ENCODE assay signal across 14 cellular contexts in genomic region chr3:11156026-11156410, GRCh38. TPM values are rescaled to one million over a fixed set of nuclear protein-coding genes. Genes with fewer than 3 reads are reported as not detected.
A peak's percentile ranks its signal among the peaks of the same experiment; 100 is the strongest.
DNase-seq lines count a peak whose midpoint lies in the region; ATAC-seq, FAIRE-seq and TF ChIP-seq lines count a peak whose summit lies in the region.
"Had no signal": no experiment of that assay in that cellular context is flagged by ENCODE, and none has a peak within 500 bp of the region (broad histone marks: within the 10 kb centered on the region; RNA-seq: fewer than 3 reads in every experiment).

No MANE protein-coding gene starts in this region.

- H4K5ac ChIP-seq in IMR-90 (ENCODE audit: low read depth, low read length), result no peak overlapping the region

- H3K9me3 Mint-ChIP-seq in T-helper 2 cell treated with Interferon-gamma antibody and Interleukin-4, amounts not matched to agents 5 μg/mL and 100 μg/mL, for 36 hours, result no peaks in the 10 kb centered on the region
- H3K9me3 Mint-ChIP-seq: activated CD4-positive, alpha-beta T cell treated with anti-CD3 and anti-CD28 coated beads, Interleukin-2, amount 10 ng/mL, durations not matched to agents 7 days and 5 days; memory B cell; natural killer cell treated with Interleukin-12 subunit alpha and Interleukin-12 subunit beta and Interleukin-15 and Interleukin-18, amount 100 ng/mL, for 72 hours had no signal

- H3K9me1 ChIP-seq in IMR-90 (ENCODE audit: insufficient read depth, low read length), result peaks cover 22% of the 10 kb centered on the region

- peak overlapping the region; percentile 91; the same call in 2 of the 3 replicates for H3K4me2 ChIP-seq in A549
- H3K4me2 ChIP-seq in IMR-90 (ENCODE audit: low read depth, low read length), result peak overlapping the region; percentile 85
- H3K4me2 ChIP-seq in neuronal stem cell (ENCODE audit: insufficient read depth, low read length, poor library complexity, severe bottlenecking), result no peak overlapping the region

- H4K91ac ChIP-seq in IMR-90 (ENCODE audit: insufficient read depth, low read depth, low read length), result peak overlapping the region; percentile 67; the same call in 1 of the 2 replicates
- H4K91ac ChIP-seq in neuronal stem cell (ENCODE audit: low read depth, low read length, poor library complexity), result no peak overlapping the region

- ATAC-seq in A549 (no peak), IMR-90 (ENCODE audit: low read depth) (no peak), GM18870 (IDR thresholded peaks at IDR 0.05; ENCODE audit: unreplicated experiment) (no peak)
- ATAC-seq: natural killer cell treated with Interleukin-12 subunit alpha and Interleukin-12 subunit beta and Interleukin-15 and Interleukin-18, amount 100 ng/mL, for 72 hours had no signal

- peak overlapping the region; percentile 78 for H3K9ac ChIP-seq in IMR-90 (ENCODE audit: low read depth, low read length)
- peak overlapping the region; percentile 0 for H3K9ac ChIP-seq in neuronal stem cell (ENCODE audit: low read depth, low read length, poor library complexity)

- no peak overlapping the region for H3K27ac Mint-ChIP-seq in T-helper 2 cell treated with Interferon-gamma antibody and Interleukin-4, amounts not matched to agents 5 μg/mL and 100 μg/mL, for 36 hours
- H3K27ac Mint-ChIP-seq: activated CD4-positive, alpha-beta T cell treated with anti-CD3 and anti-CD28 coated beads, Interleukin-2, amount 10 ng/mL, durations not matched to agents 7 days and 5 days; memory B cell; natural killer cell treated with Interleukin-12 subunit alpha and Interleukin-12 subunit beta and Interleukin-15 and Interleukin-18, amount 100 ng/mL, for 72 hours had no signal

- H4K20me1 ChIP-seq in IMR-90 (ENCODE audit: insufficient read depth, low read length), result 0 out of 2 replicates have a peak, but pooled peaks cover 8% of the 10 kb centered on the region

- peaks cover 2% of the 10 kb centered on the region; the same call in 1 of the 2 replicates for H3K36me3 ChIP-seq in IMR-90 (ENCODE audit: control insufficient read depth, insufficient read depth, low read length)
- H3K36me3 ChIP-seq in esophagus muscularis mucosa, result no peaks in the 10 kb centered on the region
- no peaks in the 10 kb centered on the region for H3K36me3 ChIP-seq in neuronal stem cell (replicated peaks in 1 of 2; ENCODE audit: control insufficient read depth in 2 of 2, insufficient read depth in 2 of 2, low read length in 2 of 2)

- H3K23ac ChIP-seq in IMR-90 (ENCODE audit: low read depth, low read length) (peak overlapping the region; percentile 58; the same call in 1 of the 2 replicates), neuronal stem cell (ENCODE audit: low read depth, low read length, poor library complexity) (no peak overlapping the region)

- H3K27me3 Mint-ChIP-seq in T-helper 2 cell treated with Interferon-gamma antibody and Interleukin-4, amounts not matched to agents 5 μg/mL and 100 μg/mL, for 36 hours (ENCODE audit: low read depth), result peaks cover 76% of the 10 kb centered on the region

- intact Hi-C loops in IMR-90 (cut with micrococcal nuclease) (no loop called here), esophagus muscularis mucosa (cut with DNase I) (loop anchor here (5.0 kb wide), 3 partner anchors 94 to 171 kb away; partner anchors contain the start of gene ATG7)

- H3K27me3 ChIP-seq in IMR-90 (ENCODE audit: control insufficient read depth, insufficient read depth, low read length) (no peaks in the 10 kb centered on the region), esophagus muscularis mucosa (peaks cover 0 to 21% (median 0%) of the 10 kb centered on the region in 4 donors), neuronal stem cell (ENCODE audit: control insufficient read depth in 3 of 3, insufficient read depth in 3 of 3, low read depth in 1 of 3, low read length in 3 of 3) (peaks cover 3 to 77% (median 25%) of the 10 kb centered on the region in 3 experiments)

- H2AK9ac ChIP-seq in IMR-90 (replicated peaks; ENCODE audit: low read depth, low read length, poor library complexity), result peak overlapping the region; percentile 63

- H3K27ac ChIP-seq in A549 (no peak overlapping the region), IMR-90 (ENCODE audit: insufficient read depth, low read length) (no peak overlapping the region), esophagus muscularis mucosa (replicated peaks in 1 of 4) (peak overlapping the region in 2 of 4 donors; percentile 16 to 72), neuronal stem cell (replicated peaks; ENCODE audit: low read length) (no peak overlapping the region)

- H3K4me3 ChIP-seq in A549 (no peak overlapping the region), IMR-90 (ENCODE audit: insufficient read depth, low read depth, low read length) (peak overlapping the region; percentile 78; the same call in 1 of the 2 replicates), esophagus muscularis mucosa (peak overlapping the region; percentile 57 to 79 (median 64)), neuronal stem cell (ENCODE audit: low read length in 2 of 2) (no peak overlapping the region)

- in situ Hi-C loops in IMR-90 (cut with MboI; ENCODE audit: low sequenced_read_pairs), result loop anchor here (25.0 kb wide), 1 partner anchor 181 kb away; no protein-coding TSS in a partner anchor

- peaks cover 7% of the 10 kb centered on the region; the same call in 2 of the 3 replicates for H3K4me1 ChIP-seq in A549
- peaks cover 16% of the 10 kb centered on the region for H3K4me1 ChIP-seq in IMR-90 (ENCODE audit: control insufficient read depth, insufficient read depth, low read length)
- H3K4me1 ChIP-seq in esophagus muscularis mucosa, result peaks cover 7 to 49% (median 44%) of the 10 kb centered on the region in 4 donors
- peaks cover 6 to 7% of the 10 kb centered on the region in 2 donors for H3K4me1 ChIP-seq in neuronal stem cell (ENCODE audit: control insufficient read depth in 2 of 2, insufficient read depth in 1 of 2, low read depth in 1 of 2, low read length in 2 of 2)

- H3K4me3 Mint-ChIP-seq in T-helper 2 cell treated with Interferon-gamma antibody and Interleukin-4, amounts not matched to agents 5 μg/mL and 100 μg/mL, for 36 hours, result no peak overlapping the region
- H3K4me3 Mint-ChIP-seq: activated CD4-positive, alpha-beta T cell treated with anti-CD3 and anti-CD28 coated beads, Interleukin-2, amount 10 ng/mL, durations not matched to agents 7 days and 5 days; natural killer cell treated with Interleukin-12 subunit alpha and Interleukin-12 subunit beta and Interleukin-15 and Interleukin-18, amount 100 ng/mL, for 72 hours had no signal

- H2BK20ac ChIP-seq in IMR-90 (ENCODE audit: low read depth, low read length), result peak overlapping the region; percentile 63; the same call in 1 of the 2 replicates

- TF ChIP-seq EP300 in A549 (IDR thresholded peaks at IDR 0.05) (no peak), esophagus muscularis mucosa (IDR thresholded peaks at IDR 0.05) (no peak)

- no TSS peak for BruUV-seq in IMR-90 (replicated peaks; lab: Mats Ljungman, UMichigan)

- H2BK5ac ChIP-seq in IMR-90 (ENCODE audit: low read depth, low read length, poor library complexity, severe bottlenecking) (no peak overlapping the region), neuronal stem cell (ENCODE audit: low read length) (no peak overlapping the region)

- no peaks in the 10 kb centered on the region for H3K9me3 ChIP-seq in A549
- no peaks in the 10 kb centered on the region for H3K9me3 ChIP-seq in IMR-90 (ENCODE audit: control insufficient read depth, insufficient read depth, low read length)
- no peaks in the 10 kb centered on the region for H3K9me3 ChIP-seq in esophagus muscularis mucosa
- H3K9me3 ChIP-seq in neuronal stem cell (replicated peaks in 1 of 2; ENCODE audit: control insufficient read depth in 2 of 2, insufficient read depth in 1 of 2, low read depth in 1 of 2, low read length in 2 of 2), result no peaks in the 10 kb centered on the region

- 54% methylated on average over 4 of the region's 4 CpGs for WGBS in A549 (ENCODE audit: missing lambda C conversion rate)
- 67% methylated on average over 2 of the region's 4 CpGs; no CpG with 5 or more reads in 1 of the 2 experiments for WGBS in IMR-90 (ENCODE audit: extremely low coverage in 2 of 2, insufficient read length in 1 of 2), 2 experiments
- WGBS in esophagus muscularis mucosa, result 67% methylated on average over 1 of the region's 4 CpGs
- no CpG with 5 or more reads among the region's 4 CpGs for WGBS in neuronal stem cell (ENCODE audit: extremely low coverage in 2 of 2, insufficient read length in 2 of 2, insufficient replicate concordance in 1 of 2), 2 donors

- TF ChIP-seq CTCF in A549 (IDR thresholded peaks at IDR 0.05) (no peak), IMR-90 (conservative IDR thresholded peaks at IDR 0.05; ENCODE audit: low read depth, low read length) (no peak), esophagus muscularis mucosa (IDR thresholded peaks at IDR 0.05) (no peak)

- dilution Hi-C loops in IMR-90 (cut with HindIII; ENCODE audit: low sequenced_read_pairs, unreplicated experiment), result no loop called here

- H2BK15ac ChIP-seq in IMR-90 (ENCODE audit: low read depth, low read length) (0 out of 3 replicates have a peak overlapping the region, but pooled peaks have one; percentile 31), neuronal stem cell (ENCODE audit: low read length) (no peak overlapping the region)

- H3K4ac ChIP-seq in IMR-90 (ENCODE audit: low read depth, low read length) (peak overlapping the region; percentile 67), neuronal stem cell (ENCODE audit: low read length) (no peak overlapping the region)

- DNase-seq in A549 (ENCODE audit: low read depth in 1 of 2, low spot score in 1 of 2) (no peak), IMR-90 (no peak), esophagus muscularis mucosa (ENCODE audit: extremely low spot score) (no peak), neuronal stem cell (ENCODE audit: low spot score) (no peak), NCI-H2081 treated with DMSO at 0.1 percent for 48 hours (lab: John Stamatoyannopoulos, UW) (no peak)
- no peak for DNase-seq in stimulated activated CD4-positive, alpha-beta T cell treated with anti-CD3 and anti-CD28 coated beads, Interleukin-1b, Interleukin-23, amount 100 ng/mL, for 48 hours
- DNase-seq in T-helper 2 cell treated with Interferon-gamma antibody and Interleukin-4, amounts not matched to agents 5 μg/mL and 100 μg/mL, for 36 hours (ENCODE audit: low spot score), result no peak
- DNase-seq: activated CD8-positive, alpha-beta memory T cell treated with anti-CD3 and anti-CD28 coated beads, Interleukin-2, amount 50 U/mL, for 4 hours; activated effector memory CD4-positive, alpha-beta T cell treated with Interleukin-2 at 50 U/mL for 16 hours; effector CD4-positive, alpha-beta T cell had no signal

- CTCF ChIA-PET in A549 (lab: Yijun Ruan, JAX) (interaction anchor here (0.7 to 13.0 kb wide), 41 partner anchors 8 to 814 kb away, joined by 3 to 142 read pairs (median 7); partner anchors contain the start of gene ATG7), IMR-90 (lab: Yijun Ruan, JAX) (interaction anchor here (1.1 to 4.2 kb wide), 5 partner anchors 35 to 223 kb away, joined by 4 to 18 read pairs (median 8); no protein-coding TSS in a partner anchor)

- no peak overlapping the region for H3K18ac ChIP-seq in IMR-90 (ENCODE audit: low read depth, low read length)
- H3K18ac ChIP-seq in neuronal stem cell (ENCODE audit: low read length), result no peak overlapping the region

- H2BK12ac ChIP-seq in neuronal stem cell (ENCODE audit: low read length), result no peak overlapping the region

- TF ChIP-seq RAD21 in A549 (conservative IDR thresholded peaks at IDR 0.05 in 1 of 2, IDR thresholded peaks at IDR 0.05 in 1 of 2) (no peak), IMR-90 (IDR thresholded peaks at IDR 0.05; ENCODE audit: low read length) (no peak)

- no peaks in the 10 kb centered on the region for H3K36me3 Mint-ChIP-seq in T-helper 2 cell treated with Interferon-gamma antibody and Interleukin-4, amounts not matched to agents 5 μg/mL and 100 μg/mL, for 36 hours (ENCODE audit: low read depth)
- H3K36me3 Mint-ChIP-seq: memory B cell; natural killer cell treated with Interleukin-12 subunit alpha and Interleukin-12 subunit beta and Interleukin-15 and Interleukin-18, amount 100 ng/mL, for 72 hours had no signal

- 0 out of 2 replicates have a peak overlapping the region, but pooled peaks have one; percentile 32 for H3K56ac ChIP-seq in IMR-90 (ENCODE audit: extremely low read depth, insufficient read depth, low read length)

- H4K8ac ChIP-seq in IMR-90 (ENCODE audit: low read depth in 2 of 2, low read length in 2 of 2) (peak overlapping the region in 1 of 2 experiments; percentile 61; a peak in 1 of 4 replicates), neuronal stem cell (ENCODE audit: low read depth, low read length) (no peak overlapping the region)

- H2AK5ac ChIP-seq in IMR-90 (ENCODE audit: low read depth, low read length) (peak overlapping the region; percentile 83; the same call in 1 of the 2 replicates), neuronal stem cell (ENCODE audit: low read depth, low read length) (no peak overlapping the region)

- H2BK120ac ChIP-seq in IMR-90 (ENCODE audit: low read depth, low read length) (peak overlapping the region; percentile 75), neuronal stem cell (ENCODE audit: low read depth, low read length) (no peak overlapping the region)

- peaks cover 7% of the 10 kb centered on the region for H3K4me1 Mint-ChIP-seq in T-helper 2 cell treated with Interferon-gamma antibody and Interleukin-4, amounts not matched to agents 5 μg/mL and 100 μg/mL, for 36 hours (ENCODE audit: low read depth)

- H3K14ac ChIP-seq in IMR-90 (replicated peaks; ENCODE audit: low read depth, low read length) (peak overlapping the region; percentile 70), neuronal stem cell (ENCODE audit: low read length) (no peak overlapping the region)

- no peak overlapping the region for H2AFZ ChIP-seq in IMR-90 (replicated peaks; ENCODE audit: low read length, poor library complexity)
- H2AFZ ChIP-seq in neuronal stem cell (ENCODE audit: low read length), result no peak overlapping the region

- H3K79me1 ChIP-seq in IMR-90 (ENCODE audit: low read depth in 1 of 2, low read length in 2 of 2), result peaks cover 24 to 49% of the 10 kb centered on the region in 2 experiments
- no peaks in the 10 kb centered on the region for H3K79me1 ChIP-seq in neuronal stem cell (ENCODE audit: low read depth, low read length)

- no peak for TF ChIP-seq POLR2A in A549 (IDR thresholded peaks at IDR 0.05; ENCODE audit: low read length)
- no peak for TF ChIP-seq POLR2A in IMR-90 (IDR thresholded peaks at IDR 0.05; ENCODE audit: low read depth, low read length)
- no peak for TF ChIP-seq POLR2A in esophagus muscularis mucosa (IDR thresholded peaks at IDR 0.05; ENCODE audit: low read depth)

- no peak for FAIRE-seq in A549 (lab: Jason Lieb, UNC)

- POLR2A ChIA-PET in A549 (lab: Yijun Ruan, JAX) (interaction anchor here (1.5 to 2.1 kb wide), 2 partner anchors 19 to 95 kb away, joined by 4 to 8 read pairs; no protein-coding TSS in a partner anchor), IMR-90 (lab: Charles Lee; ENCODE audit: unreplicated experiment) (no interaction called here)

RNA-seq across cellular contexts. Expression of gene HRH1, which starts 1.7 kb away (rescaled TPM):
- polyA plus RNA-seq in A549 (2011; rRNA removed), result 4.2 and 4.7 TPM in 2 replicates
- 1.2 and 1.6 TPM in 2 replicates for polyA plus RNA-seq in A549 (2012; cell fraction: cytosol; rRNA removed)
- polyA plus RNA-seq in A549 (2012; cell fraction: nucleus; rRNA removed), result 1.7 and 2.1 TPM in 2 replicates
- 3.7 to 4.2 TPM (median 3.7 TPM) in 3 replicates for polyA plus RNA-seq in A549 (2017; fragmentation: RNase III; extraction: RNeasy Plus Mini Kit Qiagen cat#74134 plus additional on column Dnase treatment)
- 8.4 and 9.8 TPM in 2 replicates for polyA minus RNA-seq in A549 (2011; rRNA and poly(A)+ RNA removed)
- total RNA-seq in IMR-90 (2012; rRNA removed), result 13.1 and 16.1 TPM in 2 replicates
- polyA plus RNA-seq in IMR-90 (2012; rRNA removed), result 7.6 and 8.1 TPM in 2 replicates
- polyA plus RNA-seq in IMR-90 (2012; cell fraction: cytosol; rRNA removed), result 3.3 and 4.8 TPM in 2 replicates
- 4.1 and 7.2 TPM in 2 replicates for polyA plus RNA-seq in IMR-90 (2012; cell fraction: nucleus; rRNA removed; ENCODE audit: low replicate concordance)
- 10 to 100 TPM in 1 of 4 donors, 1 to 10 TPM in 3; 3.7 to 15.9 (median 5.9) TPM for total RNA-seq in esophagus muscularis mucosa
- under 0.01 TPM for polyA plus RNA-seq in neuronal stem cell (2013, experiment 1 of 2)
- 0.04 TPM for polyA plus RNA-seq in neuronal stem cell (2013, experiment 2 of 2)

Comparison
In these comparisons a context has a peak if more than half of its experiments do, and no peak if none do; other contexts are left out.
1. H3K4me3 ChIP-seq: peak in IMR-90 (single experiment) and esophagus muscularis mucosa (4 of 4); none in A549 (single experiment) and neuronal stem cell (0 of 2).